19 cellular contexts compared by ENCODE assay signal in genomic region chr4:22458112-22458511, GRCh38. TPM values are rescaled to one million over a fixed set of nuclear protein-coding genes. Genes with fewer than 3 reads are reported as not detected.
DNase-seq lines count a peak whose midpoint lies in the region; ATAC-seq and TF ChIP-seq lines count a peak whose summit lies in the region.
"Had no signal": no experiment of that assay in that cellular context is flagged by ENCODE, and none has a peak within 500 bp of the region (broad histone marks: within the 10 kb centered on the region; RNA-seq: fewer than 3 reads in every experiment).

No MANE protein-coding gene starts in this region.

- peaks cover 8% of the 10 kb centered on the region for H3K4me1 ChIP-seq in PC-3 (ENCODE audit: insufficient read depth, low read length)
- H3K4me1 ChIP-seq: gastroesophageal sphincter, parathyroid adenoma had no signal

- no peak overlapping the region for H3K9ac ChIP-seq in PC-3 (ENCODE audit: low read length)
- H3K9ac ChIP-seq: parathyroid adenoma had no signal

- intact Hi-C loops in PC-3 (cut with micrococcal nuclease): no loop called here

- POLR2A ChIA-PET in PC-3 (lab: Charles Lee; ENCODE audit: unreplicated experiment): no interaction called here

- peak; percentile 67 for ATAC-seq in PC-3
- no peak for ATAC-seq in HG02885 (IDR thresholded peaks at IDR 0.05; ENCODE audit: poor library complexity, unreplicated experiment)
- ATAC-seq: gastroesophageal sphincter; stimulated activated naive CD8-positive, alpha-beta T cell treated with anti-CD3 and anti-CD28 coated beads, Interleukin-15, amount 100 ng/mL, for 72 hours had no signal

- no peaks in the 10 kb centered on the region for H3K27me3 ChIP-seq in PC-3 (ENCODE audit: low read length)
- H3K27me3 ChIP-seq: gastroesophageal sphincter had no signal

- H2AFZ ChIP-seq in PC-3 (ENCODE audit: low read length): no peak overlapping the region
- H2AFZ ChIP-seq: parathyroid adenoma had no signal

- in situ Hi-C loops in Caki2 (cut with HindIII; ENCODE audit: low pct_unique_long_range_greater_than_20kb, low sequenced_read_pairs): no loop called here

- H3K9me2 ChIP-seq in PC-3 (replicated peaks; ENCODE audit: low read length): no peaks in the 10 kb centered on the region

- TF ChIP-seq CTCF in PC-3 (conservative IDR thresholded peaks at IDR 0.05; ENCODE audit: low read depth, low read length): no peak

- no peaks in the 10 kb centered on the region for H3K36me3 ChIP-seq in PC-3 (ENCODE audit: low read depth, low read length)

- CTCF ChIA-PET in PC-3 (lab: Charles Lee): no interaction called here

- H3K4me3 ChIP-seq in PC-3 (ENCODE audit: low read length): no peak overlapping the region
- H3K4me3 ChIP-seq: gastroesophageal sphincter had no signal

- no peak overlapping the region for H3K4me2 ChIP-seq in PC-3 (ENCODE audit: low read length)

- H3K79me2 ChIP-seq in PC-3 (ENCODE audit: low read length): no peaks in the 10 kb centered on the region
- H3K79me2 ChIP-seq: parathyroid adenoma had no signal

- DNase-seq in Caki2 (ENCODE audit: low read depth) (peak; percentile 81), HT1080 (ENCODE audit: low read depth) (peak; percentile 23), PC-3 (peak; percentile 31), kidney glomerular epithelial cell (lab: John Stamatoyannopoulos, UW) (peak; percentile 89), NCI-H446 treated with DMSO at 0.1 percent for 48 hours (lab: John Stamatoyannopoulos, UW) (no peak), occipital lobe (lab: John Stamatoyannopoulos, UW) (no peak), germinal center (ENCODE audit: low spot score) (no peak)
- DNase-seq: activated gamma-delta T cell treated with Interleukin-2 at 50 U/mL for 16 hours; CD8-positive, alpha-beta memory T cell; HFFc6; Karpas-422; NCI-H1694; NK-92 treated with Interleukin-12 subunit alpha and Interleukin-12 subunit beta, amount 100 ng/mL, for 24 hours; stimulated activated CD4-positive, alpha-beta T cell treated with anti-CD3 and anti-CD28 coated beads, Interleukin-12 subunit alpha, Interleukin-12 subunit beta, amount 100 ng/mL, for 4 hours; stimulated activated naive CD8-positive, alpha-beta T cell treated with anti-CD3 and anti-CD28 coated beads, Interleukin-15, amount 100 ng/mL, for 72 hours; T-helper 2 cell had no signal

- no peaks in the 10 kb centered on the region for H3K9me3 ChIP-seq in PC-3 (ENCODE audit: low read length)
- H3K9me3 ChIP-seq: gastroesophageal sphincter had no signal

- no peaks in the 10 kb centered on the region for H3F3A ChIP-seq in PC-3 (ENCODE audit: low read length, unreplicated experiment)

- no peak overlapping the region for H3K27ac ChIP-seq in PC-3 (ENCODE audit: low read length)
- H3K27ac ChIP-seq: gastroesophageal sphincter, parathyroid adenoma had no signal

- no TSS peak for BruUV-seq in PC-3 (replicated peaks; lab: Mats Ljungman, UMichigan)

- H4K20me1 ChIP-seq in PC-3 (ENCODE audit: low read length): no peaks in the 10 kb centered on the region

RNA-seq across cellular contexts. Expression of gene ADGRA3, which starts 57.8 kb away (rescaled TPM):
- total RNA-seq in Caki2 (2014; rRNA removed; shearing (Covaris generic); ENCODE audit: low replicate concordance): 31.4 and 43.5 TPM in 2 replicates
- 26.2 and 28.7 TPM in 2 replicates for total RNA-seq in HT1080 (2014; rRNA removed; shearing (Covaris generic))
- 24.6 and 27.7 TPM in 2 replicates for polyA plus RNA-seq in HT1080 (2015; cell fraction: cytosol; rRNA removed)
- polyA plus RNA-seq in HT1080 (2015; cell fraction: nucleus; rRNA removed): 40.4 and 41.6 TPM in 2 replicates
- total RNA-seq in PC-3 (2014; rRNA removed) (29.0 and 35.7 TPM in 2 replicates), occipital lobe (56.6 TPM)

Comparison
In these comparisons a context has a peak if more than half of its experiments do, and no peak if none do; other contexts are left out.
1. DNase-seq: peak in Caki2 (single experiment), HT1080 (single experiment), PC-3 (single experiment) and kidney glomerular epithelial cell (single experiment); none in NCI-H446 treated with DMSO at 0.1 percent for 48 hours (single experiment), occipital lobe (single experiment) and germinal center (single experiment).